19 cellular contexts compared by ENCODE assay signal in the genomic region with DNA sequence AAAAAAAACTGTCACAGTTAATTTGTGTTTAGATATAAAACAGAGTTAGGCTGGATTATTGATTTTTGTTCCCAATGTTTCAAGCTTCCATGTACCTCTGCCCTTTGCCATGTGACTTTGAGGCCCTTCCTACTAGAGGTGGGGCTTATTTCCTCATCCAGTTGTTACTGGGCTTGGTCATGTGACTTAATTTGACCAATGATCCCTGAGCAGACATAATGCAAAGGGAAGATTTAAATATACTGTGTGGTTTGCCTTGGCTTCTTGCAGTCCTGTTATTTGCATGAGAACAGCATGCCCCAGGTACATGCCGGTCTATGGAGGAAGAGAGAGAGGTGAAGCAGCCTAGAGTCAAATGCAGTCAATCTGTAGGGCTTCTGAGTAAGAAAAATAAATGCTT.
A peak's percentile ranks its signal among the peaks of the same experiment; 100 is the strongest.
DNase-seq lines count a peak whose midpoint lies in the region; ATAC-seq and TF ChIP-seq lines count a peak whose summit lies in the region.
"Had no signal": no experiment of that assay in that cellular context is flagged by ENCODE, and none has a peak within 500 bp of the region (broad histone marks: within the 10 kb centered on the region; RNA-seq: fewer than 3 reads in every experiment).

No MANE protein-coding gene starts in this region.

- 0 out of 2 replicates have a peak, but pooled peaks cover 3% of the 10 kb centered on the region for H3K4me1 ChIP-seq in HUES48 (ENCODE audit: control insufficient read depth, insufficient read depth, low read length)
- peaks cover 3% of the 10 kb centered on the region for H3K4me1 ChIP-seq in mesendoderm (ENCODE audit: control insufficient read depth, low read depth, low read length)
- H3K4me1 ChIP-seq: SJSA1 had no signal

- peak; percentile 66 for DNase-seq in NCI-H526 treated with DMSO at 0.1 percent for 48 hours (lab: John Stamatoyannopoulos, UW)
- DNase-seq in fibroblast of mammary gland (ENCODE audit: low read depth) = peak; percentile 3
- DNase-seq in mesendoderm = peak; percentile 37
- DNase-seq in omental fat pad (ENCODE audit: low spot score) = no peak
- DNase-seq in dedifferentiated amniotic fluid mesenchymal stem cell (ENCODE audit: extremely low spot score) = no peak
- no peak for DNase-seq in GM03348 (ENCODE audit: low spot score)
- no peak for DNase-seq in pons (ENCODE audit: low spot score)
- DNase-seq: DND-41, GM23248, IMR-90, Kasumi-1, MM.1S, NCI-H1105, NCI-H2081, NCI-H446 treated with DMSO at 0.1 percent for 48 hours, NCI-H774, T-helper 2 cell had no signal

- H3K79me2 ChIP-seq in mesendoderm (ENCODE audit: control insufficient read depth, insufficient read depth, low read length) = no peaks in the 10 kb centered on the region

- no CpG with 5 or more reads among the region's 1 CpG for WGBS in mesendoderm (ENCODE audit: extremely low coverage, insufficient coverage, low lambda C conversion rate)

- H4K5ac ChIP-seq in mesendoderm (ENCODE audit: low read length) = no peak overlapping the region

- H3K36me3 ChIP-seq in HUES48 (ENCODE audit: control insufficient read depth, insufficient read depth, low read length) (no peaks in the 10 kb centered on the region), mesendoderm (ENCODE audit: control insufficient read depth, insufficient read depth, low read length) (no peaks in the 10 kb centered on the region)
- H3K36me3 ChIP-seq: SJSA1 had no signal

- TF ChIP-seq CTCF in fibroblast of mammary gland (conservative IDR thresholded peaks at IDR 0.05; ENCODE audit: control insufficient read depth, insufficient read depth, low read depth, low read length) (no peak), omental fat pad (IDR thresholded peaks at IDR 0.05) (no peak)

- H3K56ac ChIP-seq in mesendoderm (ENCODE audit: low read length) = no peak overlapping the region

- H3K27ac ChIP-seq in HUES48 (ENCODE audit: low read depth, low read length) (peak overlapping the region; percentile 40), mesendoderm (ENCODE audit: low read depth, low read length) (no peak overlapping the region)
- H3K27ac ChIP-seq: GM23248, SJSA1 had no signal

- no peak for ATAC-seq in omental fat pad (ENCODE audit: low FRiP score)

- no peak overlapping the region for H4K8ac ChIP-seq in mesendoderm (ENCODE audit: low read depth, low read length)

- H3K23ac ChIP-seq in mesendoderm (ENCODE audit: low read length) = no peak overlapping the region

- no peak overlapping the region for H3K4ac ChIP-seq in mesendoderm (ENCODE audit: low read depth, low read length)

- H2BK15ac ChIP-seq in mesendoderm (replicated peaks; ENCODE audit: low read depth) = no peak overlapping the region

- no peak overlapping the region for H2BK5ac ChIP-seq in mesendoderm (ENCODE audit: low read length)

- H3K18ac ChIP-seq in mesendoderm (ENCODE audit: low read length) = no peak overlapping the region

- H2AK5ac ChIP-seq in mesendoderm (ENCODE audit: low read length) = no peak overlapping the region

- H3K79me1 ChIP-seq in mesendoderm (ENCODE audit: low read length) = no peaks in the 10 kb centered on the region

- 0 out of 2 replicates have a peak, but pooled peaks cover 4% of the 10 kb centered on the region for H3K9me3 ChIP-seq in HUES48 (ENCODE audit: control insufficient read depth, insufficient read depth, low read length)
- H3K9me3 ChIP-seq: SJSA1 had no signal

- H3K27me3 ChIP-seq in HUES48 (ENCODE audit: control insufficient read depth, insufficient read depth, low read length) (no peaks in the 10 kb centered on the region), mesendoderm (ENCODE audit: insufficient read depth, low read length, poor library complexity) (no peaks in the 10 kb centered on the region)

- H2BK120ac ChIP-seq in mesendoderm (ENCODE audit: low read depth, low read length) = no peak overlapping the region

- H3K4me3 ChIP-seq in HUES48 (ENCODE audit: low read depth, low read length) (no peak overlapping the region), fibroblast of mammary gland (ENCODE audit: control insufficient read depth, low read depth, low read length) (no peak overlapping the region), mesendoderm (ENCODE audit: low read length) (no peak overlapping the region)
- H3K4me3 ChIP-seq: GM23248, SJSA1 had no signal

- H3K4me2 ChIP-seq in mesendoderm (ENCODE audit: low read length) = no peak overlapping the region

- no peak overlapping the region for H3K9ac ChIP-seq in HUES48 (ENCODE audit: low read depth, low read length)
- H3K9ac ChIP-seq in mesendoderm (ENCODE audit: low read length) = no peak overlapping the region
- H3K9ac ChIP-seq: GM23248 had no signal

Comparison
In these comparisons a context has a peak if more than half of its experiments do, and no peak if none do; other contexts are left out.
1. DNase-seq: peak in NCI-H526 treated with DMSO at 0.1 percent for 48 hours (single experiment), fibroblast of mammary gland (single experiment) and mesendoderm (single experiment); none in omental fat pad (single experiment), dedifferentiated amniotic fluid mesenchymal stem cell (single experiment), GM03348 (single experiment) and pons (single experiment).